ENCODE assay signal across 8 cellular contexts in genomic region chr15:89912674-89913396, GRCh38. TPM values are rescaled to one million over a fixed set of nuclear protein-coding genes. Genes with fewer than 3 reads are reported as not detected.
DNase-seq lines count a peak whose midpoint lies in the region; TF ChIP-seq lines count a peak whose summit lies in the region.

Gene ARPIN, minus strand, starts transcription at chr15:89912952. Its CDS starts 117 bp downstream, at chr15:89912835.

- DNase-seq in BJ (ENCODE audit: low read depth) (no peak), adipocyte (ENCODE audit: low read depth) (peak; percentile 82), cardiac muscle cell (ENCODE audit: low read depth in 1 of 2, low spot score in 1 of 2) (peak; percentile 63 to 79), nucleus accumbens (lab: John Stamatoyannopoulos, UW) (peak in 35 of 56 donors; percentile 7 to 65 (median 38)), KG1 (lab: John Stamatoyannopoulos, UW) (no peak)
- no peak for DNase-seq in NK-92 treated with Interleukin-12 subunit alpha and Interleukin-12 subunit beta, amount 100 ng/mL, for 24 hours (lab: John Stamatoyannopoulos, UW)
- DNase-seq in central memory CD4-positive, alpha-beta T cell = no peak

- H3K4me3 ChIP-seq in BJ (ENCODE audit: low read depth, low read length) (peak within 1 kb of the TSS; percentile 77), HUES64 (ENCODE audit: low read length) (peak within 1 kb of the TSS; percentile 58), adipocyte (ENCODE audit: low read length) (peak within 1 kb of the TSS; percentile 85), cardiac muscle cell (peak within 1 kb of the TSS; percentile 47)

- H3K4me1 ChIP-seq in HUES64 (ENCODE audit: insufficient read depth, low read length) (peaks cover 7% of the 10 kb centered on the region), adipocyte (ENCODE audit: control insufficient read depth, insufficient read depth, low read length) (peaks cover 5% of the 10 kb centered on the region), cardiac muscle cell (ENCODE audit: low read depth) (no peaks in the 10 kb centered on the region)

- peak within 1 kb of the TSS; percentile 85 for H3K9ac ChIP-seq in HUES64 (ENCODE audit: low read depth, low read length)
- H3K9ac ChIP-seq in adipocyte (ENCODE audit: low read length) = peak within 1 kb of the TSS; percentile 80

- H3K27me3 ChIP-seq in BJ (ENCODE audit: control insufficient read depth, insufficient read depth, low read length) = no peaks in the 10 kb centered on the region
- 0 out of 2 replicates have a peak, but pooled peaks cover 9% of the 10 kb centered on the region for H3K27me3 ChIP-seq in HUES64 (ENCODE audit: insufficient read depth, low read length)
- H3K27me3 ChIP-seq in adipocyte (replicated peaks; ENCODE audit: control insufficient read depth, insufficient read depth, low read length) = no peaks in the 10 kb centered on the region
- H3K27me3 ChIP-seq in cardiac muscle cell = no peaks in the 10 kb centered on the region

- peaks cover 4% of the 10 kb centered on the region; the same call in 1 of the 2 replicates for H3K36me3 ChIP-seq in BJ (ENCODE audit: control insufficient read depth, insufficient read depth, low read length)
- H3K36me3 ChIP-seq in HUES64 (ENCODE audit: insufficient read depth, low read length) = no peaks in the 10 kb centered on the region
- H3K36me3 ChIP-seq in adipocyte (ENCODE audit: control insufficient read depth, insufficient read depth, low read length, severe bottlenecking) = no peaks in the 10 kb centered on the region
- H3K36me3 ChIP-seq in cardiac muscle cell = no peaks in the 10 kb centered on the region

- CTCF ChIA-PET in BJ (lab: Yijun Ruan, JAX) = interaction anchor here (0.5 to 2.4 kb wide), 9 partner anchors 8 to 168 kb away, joined by 3 to 11 read pairs (median 4); no protein-coding TSS in a partner anchor

- H3K9me3 ChIP-seq in HUES64 (ENCODE audit: insufficient read depth, low read depth, low read length) = no peaks in the 10 kb centered on the region
- no peaks in the 10 kb centered on the region for H3K9me3 ChIP-seq in adipocyte (ENCODE audit: control insufficient read depth, low read length)
- H3K9me3 ChIP-seq in cardiac muscle cell (ENCODE audit: low read depth) = no peaks in the 10 kb centered on the region

- peak within 1 kb of the TSS; percentile 5; the same call in 1 of the 2 replicates for H3K27ac ChIP-seq in HUES64 (ENCODE audit: low read depth, low read length)
- H3K27ac ChIP-seq in cardiac muscle cell = peak within 1 kb of the TSS; percentile 4

- TF ChIP-seq CTCF in BJ (IDR thresholded peaks at IDR 0.05; ENCODE audit: insufficient read depth, low read depth, low read length) (no peak), cardiac muscle cell (IDR thresholded peaks at IDR 0.05; ENCODE audit: low read depth, low read length) (no peak)

- POLR2A ChIA-PET in BJ (lab: Charles Lee) = interaction anchor here (0.6 kb wide), 1 partner anchor 19 kb away, joined by 4 read pairs; the partner anchor contains the start of gene AP3S2

- WGBS in HUES64 = 6% methylated on average over 56 of the region's 57 CpGs

RNA-seq across cellular contexts. Expression of gene ARPIN, which starts in this region (rescaled TPM):
- polyA plus RNA-seq in BJ (2011; rRNA removed) = 10.0 and 11.2 TPM in 2 replicates
- polyA minus RNA-seq in BJ (2011; rRNA and poly(A)+ RNA removed) = 5.7 and 5.8 TPM in 2 replicates
- polyA plus RNA-seq in HUES64 (2013, experiment 1 of 2) = 2.9 TPM
- 4.2 TPM for polyA plus RNA-seq in HUES64 (2013, experiment 2 of 2)
- total RNA-seq in cardiac muscle cell = 19.4 and 26.6 TPM in 2 replicates
- 10.5 and 12.9 TPM in 2 replicates for polyA plus RNA-seq in cardiac muscle cell

Comparison
In these comparisons a context has a peak if more than half of its experiments do, and no peak if none do; other contexts are left out.
1. DNase-seq: peak in adipocyte (single experiment), cardiac muscle cell (2 of 2) and nucleus accumbens (35 of 56); none in BJ (single experiment), KG1 (single experiment), NK-92 treated with Interleukin-12 subunit alpha and Interleukin-12 subunit beta, amount 100 ng/mL, for 24 hours (single experiment) and central memory CD4-positive, alpha-beta T cell (single experiment).
2. Peak in every context shown above with its lines, with median percentiles within 50 percentile points of each other: H3K4me3 ChIP-seq.